1 cellular context compared by ENCODE assay signal in the genomic region with DNA sequence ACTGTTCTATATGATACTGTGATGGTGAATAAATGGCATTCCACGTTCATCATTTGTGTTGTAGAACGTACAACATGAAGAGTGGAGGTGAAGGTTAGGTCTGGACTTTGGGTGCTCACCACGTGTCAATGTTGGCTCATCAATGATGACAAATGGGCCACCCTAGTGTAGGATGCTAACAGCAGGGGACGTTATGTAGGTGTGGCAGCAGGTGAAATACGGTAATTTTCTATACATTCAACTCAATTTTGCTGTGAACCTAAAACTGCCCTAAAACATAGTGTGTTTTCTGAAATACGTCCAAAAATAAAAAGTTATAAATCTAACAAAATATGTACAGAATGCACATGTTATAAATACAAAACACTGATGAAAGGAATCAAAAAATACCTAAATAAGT.
TF ChIP-seq lines count a peak whose summit lies in the region.

No MANE protein-coding gene starts in this region.

TF ChIP-seq in HepG2, 621 proteins besides CTCF, POLR2A, EP300 and RAD21:
- TF ChIP-seq, protein P1, sequence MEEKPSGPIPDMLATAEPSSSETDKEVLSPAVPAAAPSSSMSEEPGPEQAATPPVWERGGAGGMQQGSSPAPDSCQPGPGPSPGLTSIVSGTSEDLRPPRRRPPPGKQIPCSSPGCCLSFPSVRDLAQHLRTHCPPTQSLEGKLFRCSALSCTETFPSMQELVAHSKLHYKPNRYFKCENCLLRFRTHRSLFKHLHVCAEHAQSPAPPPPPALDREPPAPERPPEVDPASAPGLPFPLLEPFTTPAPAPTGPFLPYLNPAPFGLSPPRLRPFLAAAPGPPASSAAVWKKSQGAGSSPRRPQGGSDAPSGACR (CRISPR knock-in tag; IDR thresholded peaks at IDR 0.05), result no peak
- peak; percentile 91 for TF ChIP-seq GZF1 (CRISPR knock-in tag; IDR thresholded peaks at IDR 0.05)
